19 cellular contexts compared by ENCODE assay signal in the genomic region with DNA sequence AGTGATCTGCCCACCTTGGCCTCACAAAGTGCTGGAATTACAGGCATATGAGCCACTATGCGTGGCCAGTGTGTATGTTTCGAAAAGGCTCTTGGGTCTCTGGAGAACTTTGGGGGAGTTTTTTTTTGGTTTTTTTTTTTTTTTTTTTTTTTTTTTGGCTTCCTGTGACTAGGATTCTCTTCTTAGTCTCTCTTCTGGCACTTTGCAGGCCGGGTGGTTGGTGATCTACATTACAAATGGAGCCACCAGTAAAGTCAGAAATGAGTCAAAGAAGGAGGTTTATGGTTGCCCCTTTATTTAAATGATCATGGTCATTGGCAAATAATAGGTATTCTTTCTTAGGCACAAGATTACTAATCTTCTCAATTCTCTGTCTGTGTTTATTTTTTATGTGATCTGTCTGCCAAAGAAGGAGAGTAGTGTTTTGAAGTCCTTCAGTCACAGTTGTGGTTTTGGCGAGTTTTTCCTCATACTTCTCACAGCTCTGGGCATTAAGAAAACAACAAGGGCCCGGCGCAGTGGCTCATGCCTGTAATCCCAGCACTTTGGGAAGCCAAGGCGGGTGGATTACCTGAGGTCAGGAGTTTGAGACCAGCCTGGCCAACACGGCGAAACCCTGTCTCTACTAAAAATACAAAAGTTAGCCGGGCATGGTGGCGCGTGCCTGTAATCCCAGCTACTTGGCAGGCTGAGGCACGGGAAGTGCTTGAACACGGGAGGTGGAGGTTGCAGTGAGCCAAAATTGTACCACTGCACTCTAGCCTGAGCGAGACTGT. TPM values are rescaled to one million over a fixed set of nuclear protein-coding genes. Genes with fewer than 3 reads are reported as not detected.
DNase-seq lines count a peak whose midpoint lies in the region; ATAC-seq, FAIRE-seq and TF ChIP-seq lines count a peak whose summit lies in the region.
"Had no signal": no experiment of that assay in that cellular context is flagged by ENCODE, and none has a peak within 500 bp of the region (broad histone marks: within the 10 kb centered on the region; RNA-seq: fewer than 3 reads in every experiment).

No MANE protein-coding gene starts in this region.

- TF ChIP-seq CTCF in H9 (conservative IDR thresholded peaks at IDR 0.05), result no peak
- TF ChIP-seq CTCF in PC-3 (conservative IDR thresholded peaks at IDR 0.05; ENCODE audit: low read depth, low read length), result no peak

- intact Hi-C loops in PC-3 (cut with micrococcal nuclease) (no loop called here), aorta (cut with DNase I) (no loop called here)

- no peak overlapping the region for H2BK120ac ChIP-seq in H9 (ENCODE audit: low read depth, low read length, poor library complexity, severe bottlenecking)

- no peaks in the 10 kb centered on the region for H3K9me3 ChIP-seq in H9 (ENCODE audit: control insufficient read depth, low read depth, low read length)
- H3K9me3 ChIP-seq in PC-3 (ENCODE audit: low read length), result no peaks in the 10 kb centered on the region
- H3K9me3 ChIP-seq in aorta (ENCODE audit: control insufficient read depth, low read length), result no peaks in the 10 kb centered on the region
- H3K9me3 ChIP-seq: BLaER1 treated with 17β-estradiol and CSF1 and Interleukin-3, amounts not matched to agents 10 nM and 100 nM; colonic mucosa; esophagus muscularis mucosa had no signal

- no peak overlapping the region for H2BK5ac ChIP-seq in H9 (ENCODE audit: insufficient read length, low read length)

- H4K20me1 ChIP-seq in H9 (ENCODE audit: control insufficient read depth, insufficient read depth, insufficient read length), result no peaks in the 10 kb centered on the region
- H4K20me1 ChIP-seq in PC-3 (ENCODE audit: low read length), result peaks cover 15% of the 10 kb centered on the region

- no peak overlapping the region for H4K5ac ChIP-seq in H9 (ENCODE audit: insufficient read length, low read depth, low read length)

- no peak overlapping the region for H2BK15ac ChIP-seq in H9 (ENCODE audit: low read depth, low read length)

- peaks cover 4% of the 10 kb centered on the region for H3F3A ChIP-seq in PC-3 (ENCODE audit: low read length, unreplicated experiment)

- ATAC-seq in GM18868 (IDR thresholded peaks at IDR 0.05; ENCODE audit: unreplicated experiment) (peak; percentile 59), PC-3 (0 out of 2 replicates have a peak, but pooled peaks have one; percentile 11), left lobe of liver (peak; percentile 39), aorta (ENCODE audit: low FRiP score) (no peak)
- ATAC-seq: left ventricle myocardium superior, right cardiac atrium had no signal

- CTCF ChIA-PET in PC-3 (lab: Charles Lee), result no interaction called here

- no peaks in the 10 kb centered on the region for H3K36me3 Mint-ChIP-seq in H9 (ENCODE audit: insufficient read depth in 1 of 3, low read depth in 3 of 3)

- no peak overlapping the region for H2AFZ ChIP-seq in H9 (ENCODE audit: low read length)
- H2AFZ ChIP-seq in PC-3 (ENCODE audit: low read length), result no peak overlapping the region

- no peak overlapping the region for H3K4me2 ChIP-seq in H9 (ENCODE audit: insufficient read depth, insufficient read length, low read length)
- no peak overlapping the region for H3K4me2 ChIP-seq in PC-3 (ENCODE audit: low read length)
- H3K4me2 ChIP-seq: BLaER1 treated with 17β-estradiol and CSF1 and Interleukin-3, amounts not matched to agents 10 nM and 100 nM had no signal

- H3K9ac ChIP-seq in H9 (ENCODE audit: extremely low read depth, insufficient read length, low read length) (no peak overlapping the region), PC-3 (ENCODE audit: low read length) (no peak overlapping the region)
- H3K9ac ChIP-seq: BLaER1 treated with 17β-estradiol and CSF1 and Interleukin-3, amounts not matched to agents 10 nM and 100 nM had no signal

- H3K4me3 ChIP-seq in PC-3 (ENCODE audit: low read length), result no peak overlapping the region
- no peak overlapping the region for H3K4me3 ChIP-seq in aorta (ENCODE audit: low read length in 2 of 2)
- H3K4me3 ChIP-seq: BLaER1 treated with 17β-estradiol and CSF1 and Interleukin-3, amounts not matched to agents 10 nM and 100 nM; colonic mucosa; esophagus muscularis mucosa had no signal

- no peaks in the 10 kb centered on the region for H3K23me2 ChIP-seq in H9 (ENCODE audit: insufficient read length, low read depth, low read length, poor library complexity, severe bottlenecking)

- H3K23ac ChIP-seq in H9 (ENCODE audit: insufficient read length, low read depth, low read length), result no peak overlapping the region

- H2BK20ac ChIP-seq in H9 (ENCODE audit: low read depth, low read length, poor library complexity, severe bottlenecking), result no peak overlapping the region

- no peak overlapping the region for H3K14ac ChIP-seq in H9 (ENCODE audit: insufficient read depth, low read length)

- no peak overlapping the region for H3K18ac ChIP-seq in H9 (ENCODE audit: insufficient read length, low read depth, low read length)

- no peaks in the 10 kb centered on the region for H3K27me3 ChIP-seq in H9 (ENCODE audit: insufficient read depth, low read length)
- H3K27me3 ChIP-seq in PC-3 (ENCODE audit: low read length), result no peaks in the 10 kb centered on the region
- no peaks in the 10 kb centered on the region for H3K27me3 ChIP-seq in aorta (ENCODE audit: control insufficient read depth in 1 of 2, insufficient read depth in 2 of 2, low read length in 1 of 2)
- H3K27me3 ChIP-seq: BLaER1 treated with 17β-estradiol and CSF1 and Interleukin-3, amounts not matched to agents 10 nM and 100 nM; colonic mucosa; esophagus muscularis mucosa had no signal

- no peak overlapping the region for H3K56ac ChIP-seq in H9 (ENCODE audit: insufficient read length, low read depth, low read length)

- H3K9me3 Mint-ChIP-seq in H9, result no peaks in the 10 kb centered on the region
- H3K9me3 Mint-ChIP-seq: activated naive CD8-positive, alpha-beta T cell treated with anti-CD3 and anti-CD28 coated beads for 36 hours; nephron; stimulated activated naive CD8-positive, alpha-beta T cell treated with anti-CD3 and anti-CD28 coated beads, Interleukin-15, Interleukin-2, amounts not matched to agents 100 ng/mL and 50 ng/mL, for 24 hours had no signal

- DNase-seq in H9 (no peak), PC-3 (peak; percentile 44), left lobe of liver (ENCODE audit: low spot score) (no peak), amniotic stem cell (lab: John Stamatoyannopoulos, UW) (no peak), H54 (ENCODE audit: insufficient read length, low spot score) (no peak), aorta (no peak), AG20443 (ENCODE audit: low spot score) (no peak)
- DNase-seq: activated naive CD8-positive, alpha-beta T cell treated with anti-CD3 and anti-CD28 coated beads for 36 hours; colonic mucosa; DMS53; hypothalamus; left ventricle myocardium superior; NK-92 treated with Interleukin-12 subunit alpha and Interleukin-12 subunit beta, amount 100 ng/mL, for 24 hours; right cardiac atrium had no signal

- WGBS in H9 (ENCODE audit: extremely low coverage, insufficient read length, low lambda C conversion rate), result no CpG with 5 or more reads among the region's 15 CpGs
- 40 to 46% methylated on average over 15 of the region's 15 CpGs for WGBS in aorta, 2 donors

- H3K4me3 Mint-ChIP-seq in H9, result no peak overlapping the region
- H3K4me3 Mint-ChIP-seq: activated naive CD8-positive, alpha-beta T cell treated with anti-CD3 and anti-CD28 coated beads for 36 hours; nephron; stimulated activated naive CD8-positive, alpha-beta T cell treated with anti-CD3 and anti-CD28 coated beads, Interleukin-15, Interleukin-2, amounts not matched to agents 100 ng/mL and 50 ng/mL, for 24 hours had no signal

- no peaks in the 10 kb centered on the region for H3K9me2 ChIP-seq in PC-3 (replicated peaks; ENCODE audit: low read length)

- FAIRE-seq in H54 (lab: Jason Lieb, UNC), result no peak

- H3K4me1 Mint-ChIP-seq in H9, result peaks cover 13 to 17% of the 10 kb centered on the region in 2 experiments

- H3K27ac ChIP-seq in H9 (ENCODE audit: insufficient read length, low read depth, low read length) (no peak overlapping the region), PC-3 (ENCODE audit: low read length) (0 out of 2 replicates have a peak overlapping the region, but pooled peaks have one; percentile 7), aorta (ENCODE audit: low read depth in 1 of 2, low read length in 2 of 2) (no peak overlapping the region)
- H3K27ac ChIP-seq: BLaER1 treated with 17β-estradiol and CSF1 and Interleukin-3, amounts not matched to agents 10 nM and 100 nM; colonic mucosa; esophagus muscularis mucosa had no signal

- H3K36me3 ChIP-seq in PC-3 (ENCODE audit: low read depth, low read length) (no peaks in the 10 kb centered on the region), aorta (ENCODE audit: control insufficient read depth in 1 of 2, insufficient read depth in 2 of 2, low read length in 1 of 2) (no peaks in the 10 kb centered on the region)
- H3K36me3 ChIP-seq: BLaER1 treated with 17β-estradiol and CSF1 and Interleukin-3, amounts not matched to agents 10 nM and 100 nM; colonic mucosa; esophagus muscularis mucosa had no signal

- POLR2A ChIA-PET in PC-3 (lab: Charles Lee; ENCODE audit: unreplicated experiment), result no interaction called here

- no peaks in the 10 kb centered on the region for H3K27me3 Mint-ChIP-seq in H9 (ENCODE audit: low read depth)
- H3K27me3 Mint-ChIP-seq: activated naive CD8-positive, alpha-beta T cell treated with anti-CD3 and anti-CD28 coated beads for 36 hours; stimulated activated naive CD8-positive, alpha-beta T cell treated with anti-CD3 and anti-CD28 coated beads, Interleukin-15, Interleukin-2, amounts not matched to agents 100 ng/mL and 50 ng/mL, for 24 hours had no signal

- H3K4ac ChIP-seq in H9 (ENCODE audit: low read depth, low read length), result no peak overlapping the region

- H4K8ac ChIP-seq in H9 (replicated peaks; ENCODE audit: insufficient read length, low read depth, low read length), result no peak overlapping the region

- H2AK5ac ChIP-seq in H9 (ENCODE audit: insufficient read length, low read length), result no peak overlapping the region

- H4K91ac ChIP-seq in H9 (ENCODE audit: insufficient read length, low read depth, low read length), result no peak overlapping the region

- TF ChIP-seq POLR2A in H54 (IDR thresholded peaks at IDR 0.05; ENCODE audit: low read depth, low read length), result no peak

- no peak overlapping the region for H3T11ph ChIP-seq in H9 (ENCODE audit: low read length)

- H3K27ac Mint-ChIP-seq in H9, result peak overlapping the region in 2 of 3 experiments; percentile 11 to 38; a peak in 3 of 7 replicates
- H3K27ac Mint-ChIP-seq: activated naive CD8-positive, alpha-beta T cell treated with anti-CD3 and anti-CD28 coated beads for 36 hours; nephron; stimulated activated naive CD8-positive, alpha-beta T cell treated with anti-CD3 and anti-CD28 coated beads, Interleukin-15, Interleukin-2, amounts not matched to agents 100 ng/mL and 50 ng/mL, for 24 hours had no signal

- no peaks in the 10 kb centered on the region for H3K79me1 ChIP-seq in H9 (ENCODE audit: insufficient read depth, low read depth, low read length, poor library complexity, severe bottlenecking)

- H2BK12ac ChIP-seq in H9 (ENCODE audit: insufficient read length, low read depth, low read length), result no peak overlapping the region

- H3K79me2 ChIP-seq in H9 (ENCODE audit: insufficient read depth, low read length) (no peaks in the 10 kb centered on the region), PC-3 (ENCODE audit: low read length) (peaks cover 97% of the 10 kb centered on the region)

- H3K4me1 ChIP-seq in H9 (ENCODE audit: insufficient read depth, low read length) (peaks cover under 1% of the 10 kb centered on the region), PC-3 (ENCODE audit: insufficient read depth, low read length) (peaks cover 13% of the 10 kb centered on the region), aorta (ENCODE audit: control insufficient read depth in 1 of 2, insufficient read depth in 2 of 2, low read length in 2 of 2) (peaks cover 0 to 4% of the 10 kb centered on the region in 2 donors)

- BruUV-seq in PC-3 (replicated peaks; lab: Mats Ljungman, UMichigan), result no TSS peak

RNA-seq across cellular contexts. Expression of a gene that starts 38.3 kb away (rescaled TPM):
- total RNA-seq in H9 (2021) (7.5 and 9.3 TPM in 2 replicates), PC-3 (2014; rRNA removed) (44.2 and 62.0 TPM in 2 replicates), left lobe of liver (33.1 TPM), aorta (10 to 100 TPM; 68.8 to 71.1 TPM)
- 10 to 100 TPM in 1 of 2 donors, 1 to 10 TPM in 1; 8.5 to 24.3 TPM for polyA plus RNA-seq in aorta
